ENCODE assay signal across 1 cellular context in the genomic region with DNA sequence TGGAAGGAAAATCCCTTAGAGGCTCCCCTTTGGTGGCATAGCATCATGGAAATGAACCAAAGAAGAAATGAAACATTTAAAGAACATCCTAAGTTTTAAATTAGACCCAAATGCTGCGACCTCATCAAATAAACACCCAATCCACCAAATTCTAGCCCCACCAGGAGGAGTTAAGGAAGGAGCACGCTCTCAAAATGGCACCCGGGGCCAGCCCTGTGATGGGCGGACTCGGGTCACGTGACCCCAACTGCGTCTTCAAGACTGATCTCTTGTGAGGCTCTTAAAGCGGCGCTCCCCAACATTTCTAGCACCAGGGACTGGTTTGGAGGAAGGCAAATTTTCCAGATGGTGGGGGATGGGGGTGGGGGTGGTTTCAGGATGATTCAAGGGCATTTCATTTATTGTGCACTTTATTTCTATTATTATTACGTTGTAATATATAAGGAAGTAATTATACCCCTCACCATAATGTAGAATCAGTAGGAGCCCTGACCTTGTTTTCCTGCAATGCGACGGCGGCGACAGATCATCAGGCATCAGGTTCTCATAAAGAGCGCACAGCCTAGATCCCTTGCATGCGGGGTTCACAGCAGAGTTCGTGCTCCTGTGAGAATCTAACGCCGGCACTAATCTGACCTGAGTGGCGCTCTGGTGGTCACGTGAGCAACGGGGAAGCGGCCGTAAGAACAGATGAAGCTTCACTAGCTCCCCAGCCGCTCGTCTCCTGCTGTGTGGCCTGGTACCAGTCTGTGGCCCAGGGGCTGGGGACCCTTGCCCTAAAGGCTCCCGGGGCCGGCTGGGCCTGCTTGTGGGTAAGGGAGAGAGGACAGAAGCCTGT.
TF ChIP-seq lines count a peak whose summit lies in the region.

No MANE protein-coding gene starts in this region.

TF ChIP-seq in K562, 482 proteins besides CTCF, POLR2A, EP300 and RAD21 (continued from another document and continues in another):
- TF ChIP-seq, protein P1, sequence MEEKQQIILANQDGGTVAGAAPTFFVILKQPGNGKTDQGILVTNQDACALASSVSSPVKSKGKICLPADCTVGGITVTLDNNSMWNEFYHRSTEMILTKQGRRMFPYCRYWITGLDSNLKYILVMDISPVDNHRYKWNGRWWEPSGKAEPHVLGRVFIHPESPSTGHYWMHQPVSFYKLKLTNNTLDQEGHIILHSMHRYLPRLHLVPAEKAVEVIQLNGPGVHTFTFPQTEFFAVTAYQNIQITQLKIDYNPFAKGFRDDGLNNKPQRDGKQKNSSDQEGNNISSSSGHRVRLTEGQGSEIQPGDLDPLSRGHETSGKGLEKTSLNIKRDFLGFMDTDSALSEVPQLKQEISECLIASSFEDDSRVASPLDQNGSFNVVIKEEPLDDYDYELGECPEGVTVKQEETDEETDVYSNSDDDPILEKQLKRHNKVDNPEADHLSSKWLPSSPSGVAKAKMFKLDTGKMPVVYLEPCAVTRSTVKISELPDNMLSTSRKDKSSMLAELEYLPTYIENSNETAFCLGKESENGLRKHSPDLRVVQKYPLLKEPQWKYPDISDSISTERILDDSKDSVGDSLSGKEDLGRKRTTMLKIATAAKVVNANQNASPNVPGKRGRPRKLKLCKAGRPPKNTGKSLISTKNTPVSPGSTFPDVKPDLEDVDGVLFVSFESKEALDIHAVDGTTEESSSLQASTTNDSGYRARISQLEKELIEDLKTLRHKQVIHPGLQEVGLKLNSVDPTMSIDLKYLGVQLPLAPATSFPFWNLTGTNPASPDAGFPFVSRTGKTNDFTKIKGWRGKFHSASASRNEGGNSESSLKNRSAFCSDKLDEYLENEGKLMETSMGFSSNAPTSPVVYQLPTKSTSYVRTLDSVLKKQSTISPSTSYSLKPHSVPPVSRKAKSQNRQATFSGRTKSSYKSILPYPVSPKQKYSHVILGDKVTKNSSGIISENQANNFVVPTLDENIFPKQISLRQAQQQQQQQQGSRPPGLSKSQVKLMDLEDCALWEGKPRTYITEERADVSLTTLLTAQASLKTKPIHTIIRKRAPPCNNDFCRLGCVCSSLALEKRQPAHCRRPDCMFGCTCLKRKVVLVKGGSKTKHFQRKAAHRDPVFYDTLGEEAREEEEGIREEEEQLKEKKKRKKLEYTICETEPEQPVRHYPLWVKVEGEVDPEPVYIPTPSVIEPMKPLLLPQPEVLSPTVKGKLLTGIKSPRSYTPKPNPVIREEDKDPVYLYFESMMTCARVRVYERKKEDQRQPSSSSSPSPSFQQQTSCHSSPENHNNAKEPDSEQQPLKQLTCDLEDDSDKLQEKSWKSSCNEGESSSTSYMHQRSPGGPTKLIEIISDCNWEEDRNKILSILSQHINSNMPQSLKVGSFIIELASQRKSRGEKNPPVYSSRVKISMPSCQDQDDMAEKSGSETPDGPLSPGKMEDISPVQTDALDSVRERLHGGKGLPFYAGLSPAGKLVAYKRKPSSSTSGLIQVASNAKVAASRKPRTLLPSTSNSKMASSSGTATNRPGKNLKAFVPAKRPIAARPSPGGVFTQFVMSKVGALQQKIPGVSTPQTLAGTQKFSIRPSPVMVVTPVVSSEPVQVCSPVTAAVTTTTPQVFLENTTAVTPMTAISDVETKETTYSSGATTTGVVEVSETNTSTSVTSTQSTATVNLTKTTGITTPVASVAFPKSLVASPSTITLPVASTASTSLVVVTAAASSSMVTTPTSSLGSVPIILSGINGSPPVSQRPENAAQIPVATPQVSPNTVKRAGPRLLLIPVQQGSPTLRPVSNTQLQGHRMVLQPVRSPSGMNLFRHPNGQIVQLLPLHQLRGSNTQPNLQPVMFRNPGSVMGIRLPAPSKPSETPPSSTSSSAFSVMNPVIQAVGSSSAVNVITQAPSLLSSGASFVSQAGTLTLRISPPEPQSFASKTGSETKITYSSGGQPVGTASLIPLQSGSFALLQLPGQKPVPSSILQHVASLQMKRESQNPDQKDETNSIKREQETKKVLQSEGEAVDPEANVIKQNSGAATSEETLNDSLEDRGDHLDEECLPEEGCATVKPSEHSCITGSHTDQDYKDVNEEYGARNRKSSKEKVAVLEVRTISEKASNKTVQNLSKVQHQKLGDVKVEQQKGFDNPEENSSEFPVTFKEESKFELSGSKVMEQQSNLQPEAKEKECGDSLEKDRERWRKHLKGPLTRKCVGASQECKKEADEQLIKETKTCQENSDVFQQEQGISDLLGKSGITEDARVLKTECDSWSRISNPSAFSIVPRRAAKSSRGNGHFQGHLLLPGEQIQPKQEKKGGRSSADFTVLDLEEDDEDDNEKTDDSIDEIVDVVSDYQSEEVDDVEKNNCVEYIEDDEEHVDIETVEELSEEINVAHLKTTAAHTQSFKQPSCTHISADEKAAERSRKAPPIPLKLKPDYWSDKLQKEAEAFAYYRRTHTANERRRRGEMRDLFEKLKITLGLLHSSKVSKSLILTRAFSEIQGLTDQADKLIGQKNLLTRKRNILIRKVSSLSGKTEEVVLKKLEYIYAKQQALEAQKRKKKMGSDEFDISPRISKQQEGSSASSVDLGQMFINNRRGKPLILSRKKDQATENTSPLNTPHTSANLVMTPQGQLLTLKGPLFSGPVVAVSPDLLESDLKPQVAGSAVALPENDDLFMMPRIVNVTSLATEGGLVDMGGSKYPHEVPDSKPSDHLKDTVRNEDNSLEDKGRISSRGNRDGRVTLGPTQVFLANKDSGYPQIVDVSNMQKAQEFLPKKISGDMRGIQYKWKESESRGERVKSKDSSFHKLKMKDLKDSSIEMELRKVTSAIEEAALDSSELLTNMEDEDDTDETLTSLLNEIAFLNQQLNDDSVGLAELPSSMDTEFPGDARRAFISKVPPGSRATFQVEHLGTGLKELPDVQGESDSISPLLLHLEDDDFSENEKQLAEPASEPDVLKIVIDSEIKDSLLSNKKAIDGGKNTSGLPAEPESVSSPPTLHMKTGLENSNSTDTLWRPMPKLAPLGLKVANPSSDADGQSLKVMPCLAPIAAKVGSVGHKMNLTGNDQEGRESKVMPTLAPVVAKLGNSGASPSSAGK (IDR thresholded peaks at IDR 0.05): peak; percentile 92
- TF ChIP-seq ZFPM2 (CRISPR knock-in tag; IDR thresholded peaks at IDR 0.05) (no peak), LCOR (CRISPR knock-in tag; IDR thresholded peaks at IDR 0.05) (no peak), BCOR (IDR thresholded peaks at IDR 0.05) (no peak), THRAP3 (IDR thresholded peaks at IDR 0.05; ENCODE audit: borderline replicate concordance) (no peak), CBX3 (IDR thresholded peaks at IDR 0.05; ENCODE audit: borderline replicate concordance in 1 of 2, low read length in 2 of 2) (peak in 1 of 2 experiments; percentile 50; a peak in 1 of 3 replicates), U2AF2 (optimal IDR thresholded peaks at IDR 0.05; ENCODE audit: low read depth, low read length) (no peak), SNIP1 (IDR thresholded peaks at IDR 0.05; ENCODE audit: low read depth) (peak; percentile 81), PHF8 (IDR thresholded peaks at IDR 0.05; ENCODE audit: borderline replicate concordance, low read length) (peak; percentile 41; the same call in 1 of the 2 replicates), BACH1 (tag; IDR thresholded peaks at IDR 0.05) (no peak), KDM5B (IDR thresholded peaks at IDR 0.05; ENCODE audit: insufficient replicate concordance, low read depth, low read length) (peak; percentile 28), CREB1 (IDR thresholded peaks at IDR 0.05) (no peak), CREB1 (CRISPR knock-in tag; IDR thresholded peaks at IDR 0.05) (no peak), L3MBTL2 (IDR thresholded peaks at IDR 0.05) (peak; percentile 95), EHMT2 (IDR thresholded peaks at IDR 0.05) (peak; percentile 76; the same call in 1 of the 2 replicates), ZNF431 (CRISPR knock-in tag; IDR thresholded peaks at IDR 0.05) (0 out of 2 replicates have a peak, but pooled peaks have one; percentile 24), HDAC2 (IDR thresholded peaks at IDR 0.05) (no peak), ATF1 (CRISPR knock-in tag; IDR thresholded peaks at IDR 0.05) (no peak), ATF1 (tag; IDR thresholded peaks at IDR 0.05) (peak; percentile 27), SMARCA4 (IDR thresholded peaks at IDR 0.05) (no peak), MYC (IDR thresholded peaks at IDR 0.05; ENCODE audit: low read depth, low read length) (peak; percentile 54; the same call in 1 of the 2 replicates), MYC (CRISPR knock-in tag; IDR thresholded peaks at IDR 0.05; ENCODE audit: borderline replicate concordance, low read depth) (no peak), SMAD4 (CRISPR knock-in tag; conservative IDR thresholded peaks at IDR 0.05) (peak; percentile 57; the same call in 1 of the 2 replicates), ZNF134 (CRISPR knock-in tag; conservative IDR thresholded peaks at IDR 0.05) (no peak), TSC22D4 (tag; IDR thresholded peaks at IDR 0.05) (no peak), CBFA2T2 (conservative IDR thresholded peaks at IDR 0.05) (peak; percentile 85), ZNF175 (CRISPR knock-in tag; IDR thresholded peaks at IDR 0.05; ENCODE audit: low read depth) (0 out of 2 replicates have a peak, but pooled peaks have one; percentile 61), DMBX1 (CRISPR knock-in tag; IDR thresholded peaks at IDR 0.05; ENCODE audit: borderline replicate concordance) (no peak; the same call in 1 of the 2 replicates), BHLHE40 (IDR thresholded peaks at IDR 0.05; ENCODE audit: low read length) (peak; percentile 82), ZNF282 (CRISPR knock-in tag; IDR thresholded peaks at IDR 0.05) (no peak), CBX8 (IDR thresholded peaks at IDR 0.05; ENCODE audit: borderline replicate concordance, extremely low read depth, low read depth, low read length, poor library complexity, severe bottlenecking) (no peak)
- TF ChIP-seq, protein P2, sequence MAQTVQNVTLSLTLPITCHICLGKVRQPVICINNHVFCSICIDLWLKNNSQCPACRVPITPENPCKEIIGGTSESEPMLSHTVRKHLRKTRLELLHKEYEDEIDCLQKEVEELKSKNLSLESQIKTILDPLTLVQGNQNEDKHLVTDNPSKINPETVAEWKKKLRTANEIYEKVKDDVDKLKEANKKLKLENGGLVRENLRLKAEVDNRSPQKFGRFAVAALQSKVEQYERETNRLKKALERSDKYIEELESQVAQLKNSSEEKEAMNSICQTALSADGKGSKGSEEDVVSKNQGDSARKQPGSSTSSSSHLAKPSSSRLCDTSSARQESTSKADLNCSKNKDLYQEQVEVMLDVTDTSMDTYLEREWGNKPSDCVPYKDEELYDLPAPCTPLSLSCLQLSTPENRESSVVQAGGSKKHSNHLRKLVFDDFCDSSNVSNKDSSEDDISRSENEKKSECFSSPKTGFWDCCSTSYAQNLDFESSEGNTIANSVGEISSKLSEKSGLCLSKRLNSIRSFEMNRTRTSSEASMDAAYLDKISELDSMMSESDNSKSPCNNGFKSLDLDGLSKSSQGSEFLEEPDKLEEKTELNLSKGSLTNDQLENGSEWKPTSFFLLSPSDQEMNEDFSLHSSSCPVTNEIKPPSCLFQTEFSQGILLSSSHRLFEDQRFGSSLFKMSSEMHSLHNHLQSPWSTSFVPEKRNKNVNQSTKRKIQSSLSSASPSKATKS (CRISPR knock-in tag; IDR thresholded peaks at IDR 0.05): no peak
- TF ChIP-seq, protein P3, sequence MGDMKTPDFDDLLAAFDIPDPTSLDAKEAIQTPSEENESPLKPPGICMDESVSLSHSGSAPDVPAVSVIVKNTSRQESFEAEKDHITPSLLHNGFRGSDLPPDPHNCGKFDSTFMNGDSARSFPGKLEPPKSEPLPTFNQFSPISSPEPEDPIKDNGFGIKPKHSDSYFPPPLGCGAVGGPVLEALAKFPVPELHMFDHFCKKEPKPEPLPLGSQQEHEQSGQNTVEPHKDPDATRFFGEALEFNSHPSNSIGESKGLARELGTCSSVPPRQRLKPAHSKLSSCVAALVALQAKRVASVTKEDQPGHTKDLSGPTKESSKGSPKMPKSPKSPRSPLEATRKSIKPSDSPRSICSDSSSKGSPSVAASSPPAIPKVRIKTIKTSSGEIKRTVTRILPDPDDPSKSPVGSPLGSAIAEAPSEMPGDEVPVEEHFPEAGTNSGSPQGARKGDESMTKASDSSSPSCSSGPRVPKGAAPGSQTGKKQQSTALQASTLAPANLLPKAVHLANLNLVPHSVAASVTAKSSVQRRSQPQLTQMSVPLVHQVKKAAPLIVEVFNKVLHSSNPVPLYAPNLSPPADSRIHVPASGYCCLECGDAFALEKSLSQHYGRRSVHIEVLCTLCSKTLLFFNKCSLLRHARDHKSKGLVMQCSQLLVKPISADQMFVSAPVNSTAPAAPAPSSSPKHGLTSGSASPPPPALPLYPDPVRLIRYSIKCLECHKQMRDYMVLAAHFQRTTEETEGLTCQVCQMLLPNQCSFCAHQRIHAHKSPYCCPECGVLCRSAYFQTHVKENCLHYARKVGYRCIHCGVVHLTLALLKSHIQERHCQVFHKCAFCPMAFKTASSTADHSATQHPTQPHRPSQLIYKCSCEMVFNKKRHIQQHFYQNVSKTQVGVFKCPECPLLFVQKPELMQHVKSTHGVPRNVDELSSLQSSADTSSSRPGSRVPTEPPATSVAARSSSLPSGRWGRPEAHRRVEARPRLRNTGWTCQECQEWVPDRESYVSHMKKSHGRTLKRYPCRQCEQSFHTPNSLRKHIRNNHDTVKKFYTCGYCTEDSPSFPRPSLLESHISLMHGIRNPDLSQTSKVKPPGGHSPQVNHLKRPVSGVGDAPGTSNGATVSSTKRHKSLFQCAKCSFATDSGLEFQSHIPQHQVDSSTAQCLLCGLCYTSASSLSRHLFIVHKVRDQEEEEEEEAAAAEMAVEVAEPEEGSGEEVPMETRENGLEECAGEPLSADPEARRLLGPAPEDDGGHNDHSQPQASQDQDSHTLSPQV (IDR thresholded peaks at IDR 0.05): peak; percentile 77
- TF ChIP-seq, protein P4, sequence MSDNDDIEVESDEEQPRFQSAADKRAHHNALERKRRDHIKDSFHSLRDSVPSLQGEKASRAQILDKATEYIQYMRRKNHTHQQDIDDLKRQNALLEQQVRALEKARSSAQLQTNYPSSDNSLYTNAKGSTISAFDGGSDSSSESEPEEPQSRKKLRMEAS (CRISPR knock-in tag; IDR thresholded peaks at IDR 0.05): peak; percentile 86
- TF ChIP-seq, protein P5, sequence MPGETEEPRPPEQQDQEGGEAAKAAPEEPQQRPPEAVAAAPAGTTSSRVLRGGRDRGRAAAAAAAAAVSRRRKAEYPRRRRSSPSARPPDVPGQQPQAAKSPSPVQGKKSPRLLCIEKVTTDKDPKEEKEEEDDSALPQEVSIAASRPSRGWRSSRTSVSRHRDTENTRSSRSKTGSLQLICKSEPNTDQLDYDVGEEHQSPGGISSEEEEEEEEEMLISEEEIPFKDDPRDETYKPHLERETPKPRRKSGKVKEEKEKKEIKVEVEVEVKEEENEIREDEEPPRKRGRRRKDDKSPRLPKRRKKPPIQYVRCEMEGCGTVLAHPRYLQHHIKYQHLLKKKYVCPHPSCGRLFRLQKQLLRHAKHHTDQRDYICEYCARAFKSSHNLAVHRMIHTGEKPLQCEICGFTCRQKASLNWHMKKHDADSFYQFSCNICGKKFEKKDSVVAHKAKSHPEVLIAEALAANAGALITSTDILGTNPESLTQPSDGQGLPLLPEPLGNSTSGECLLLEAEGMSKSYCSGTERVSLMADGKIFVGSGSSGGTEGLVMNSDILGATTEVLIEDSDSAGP (CRISPR knock-in tag; IDR thresholded peaks at IDR 0.05): peak; percentile 82
- TF ChIP-seq, protein P6, sequence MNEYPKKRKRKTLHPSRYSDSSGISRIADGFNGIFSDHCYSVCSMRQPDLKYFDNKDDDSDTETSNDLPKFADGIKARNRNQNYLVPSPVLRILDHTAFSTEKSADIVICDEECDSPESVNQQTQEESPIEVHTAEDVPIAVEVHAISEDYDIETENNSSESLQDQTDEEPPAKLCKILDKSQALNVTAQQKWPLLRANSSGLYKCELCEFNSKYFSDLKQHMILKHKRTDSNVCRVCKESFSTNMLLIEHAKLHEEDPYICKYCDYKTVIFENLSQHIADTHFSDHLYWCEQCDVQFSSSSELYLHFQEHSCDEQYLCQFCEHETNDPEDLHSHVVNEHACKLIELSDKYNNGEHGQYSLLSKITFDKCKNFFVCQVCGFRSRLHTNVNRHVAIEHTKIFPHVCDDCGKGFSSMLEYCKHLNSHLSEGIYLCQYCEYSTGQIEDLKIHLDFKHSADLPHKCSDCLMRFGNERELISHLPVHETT (CRISPR knock-in tag; conservative IDR thresholded peaks at IDR 0.05 in 1 of 2, IDR thresholded peaks at IDR 0.05 in 1 of 2): peak in 1 of 2 experiments; percentile 50; a peak in 2 of 4 replicates
